Comparison of ENCODE assay signal across 16 cellular contexts in the genomic region with DNA sequence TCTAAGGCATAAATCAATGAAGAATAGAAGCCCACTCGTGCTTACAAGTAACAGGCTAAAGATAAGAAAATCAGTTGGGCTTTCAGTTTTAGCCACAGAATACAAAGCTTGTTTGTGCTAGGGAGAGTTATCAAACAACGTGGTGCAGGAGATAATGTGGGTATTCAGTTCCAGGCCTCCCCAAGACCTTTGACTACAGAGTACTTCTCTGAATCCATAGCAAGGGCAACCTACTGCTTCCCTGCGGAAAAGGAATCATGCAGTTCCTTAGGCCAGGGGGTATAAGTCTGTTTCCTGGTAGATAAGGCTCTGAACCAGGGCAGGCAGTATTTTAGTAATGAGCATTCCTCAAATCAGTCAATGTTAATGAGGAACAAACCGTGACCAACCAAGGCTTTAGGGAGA.
DNase-seq lines count a peak whose midpoint lies in the region; ATAC-seq, FAIRE-seq and TF ChIP-seq lines count a peak whose summit lies in the region.
"Had no signal": no experiment of that assay in that cellular context is flagged by ENCODE, and none has a peak within 500 bp of the region (broad histone marks: within the 10 kb centered on the region; RNA-seq: fewer than 3 reads in every experiment).

No MANE protein-coding gene starts in this region.

- no peaks in the 10 kb centered on the region for H3K9me3 ChIP-seq in endothelial cell of umbilical vein (replicated peaks; ENCODE audit: control insufficient read depth, insufficient read depth, low read length)
- H3K9me3 ChIP-seq: SJSA1 had no signal

- H3K27ac ChIP-seq in endothelial cell of umbilical vein (ENCODE audit: insufficient read depth, low read depth, low read length), result peak overlapping the region; percentile 28
- H3K27ac ChIP-seq: C4-2B, SJSA1 had no signal

- H3K27ac Mint-ChIP-seq in activated T-helper 17 cell treated with anti-CD3 and anti-CD28 coated beads, Interleukin-2, amount 50 U/mL, for 72 hours, result no peak overlapping the region
- H3K27ac Mint-ChIP-seq in glutamatergic neuron (ENCODE audit: unreplicated experiment), result no peak overlapping the region
- H3K27ac Mint-ChIP-seq: activated B cell treated with CpG ODN at 0.5 μM for 24 hours, naive B cell had no signal

- no peak overlapping the region for H3K4me3 ChIP-seq in endothelial cell of umbilical vein (replicated peaks in 1 of 3; ENCODE audit: insufficient read depth in 1 of 3, low read depth in 1 of 3, low read length in 3 of 3)
- H3K4me3 ChIP-seq: SJSA1 had no signal

- peak overlapping the region; percentile 8 for H3K9ac ChIP-seq in endothelial cell of umbilical vein (replicated peaks; ENCODE audit: extremely low read depth, insufficient read depth, low read length)

- DNase-seq in endothelial cell of umbilical vein (ENCODE audit: low read depth, low spot score), result peak; percentile 96
- peak; percentile 77 for DNase-seq in pons (ENCODE audit: low spot score)
- no peak for DNase-seq in glutamatergic neuron
- no peak for DNase-seq in stimulated activated naive CD4-positive, alpha-beta T cell treated with Interleukin-2 at 50 U/mL for 16 hours (lab: John Stamatoyannopoulos, UW)
- DNase-seq: activated B cell treated with CpG ODN at 0.5 μM for 24 hours, activated T-cell treated with anti-CD3 and anti-CD28 coated beads for 4 hours, naive B cell, NCI-H146, NCI-H748 treated with DMSO at 0.1 percent for 48 hours had no signal

- intact Hi-C loops in endothelial cell of umbilical vein (cut with micrococcal nuclease), result no loop called here

- dilution Hi-C loops in endothelial cell of umbilical vein (cut with MboI; ENCODE audit: extremely low pct_ligation_motif_present, low sequenced_read_pairs), result no loop called here

- H3K4me1 ChIP-seq in endothelial cell of umbilical vein (ENCODE audit: control insufficient read depth, extremely low read depth, insufficient read depth, low read length), result peaks cover 21% of the 10 kb centered on the region
- H3K4me1 ChIP-seq: SJSA1 had no signal

- no peaks in the 10 kb centered on the region for H3K27me3 Mint-ChIP-seq in activated T-helper 17 cell treated with anti-CD3 and anti-CD28 coated beads, Interleukin-2, amount 50 U/mL, for 72 hours
- H3K27me3 Mint-ChIP-seq in glutamatergic neuron (ENCODE audit: unreplicated experiment), result no peaks in the 10 kb centered on the region
- H3K27me3 Mint-ChIP-seq: activated B cell treated with CpG ODN at 0.5 μM for 24 hours, naive B cell had no signal

- H3K4me3 Mint-ChIP-seq in activated T-helper 17 cell treated with anti-CD3 and anti-CD28 coated beads, Interleukin-2, amount 50 U/mL, for 72 hours, result no peak overlapping the region
- no peak overlapping the region for H3K4me3 Mint-ChIP-seq in glutamatergic neuron (ENCODE audit: unreplicated experiment)
- H3K4me3 Mint-ChIP-seq: activated B cell treated with CpG ODN at 0.5 μM for 24 hours, naive B cell had no signal

- ATAC-seq in GM21360 (IDR thresholded peaks at IDR 0.05; ENCODE audit: unreplicated experiment), result peak; percentile 35
- ATAC-seq in HG03103 (IDR thresholded peaks at IDR 0.05; ENCODE audit: low read depth, unreplicated experiment), result peak; percentile 44
- ATAC-seq in HG02840 (IDR thresholded peaks at IDR 0.05; ENCODE audit: low FRiP score, unreplicated experiment), result no peak
- no peak for ATAC-seq in activated T-helper 17 cell treated with anti-CD3 and anti-CD28 coated beads, Interleukin-2, amount 50 U/mL, for 72 hours (replicated peaks)

- H3K36me3 ChIP-seq in endothelial cell of umbilical vein (ENCODE audit: control insufficient read depth in 2 of 2, extremely low read depth in 1 of 2, insufficient read depth in 2 of 2, low read length in 2 of 2), result no peaks in the 10 kb centered on the region
- H3K36me3 ChIP-seq: SJSA1 had no signal

- no peaks in the 10 kb centered on the region for H3K4me1 Mint-ChIP-seq in activated T-helper 17 cell treated with anti-CD3 and anti-CD28 coated beads, Interleukin-2, amount 50 U/mL, for 72 hours
- peaks cover 18% of the 10 kb centered on the region for H3K4me1 Mint-ChIP-seq in glutamatergic neuron (ENCODE audit: low read depth, unreplicated experiment)
- H3K4me1 Mint-ChIP-seq: activated B cell treated with CpG ODN at 0.5 μM for 24 hours, naive B cell had no signal

- peak; percentile 78 for TF ChIP-seq POLR2A in endothelial cell of umbilical vein (IDR thresholded peaks at IDR 0.05; ENCODE audit: low read depth, low read length)

- H3K9me3 Mint-ChIP-seq in activated T-helper 17 cell treated with anti-CD3 and anti-CD28 coated beads, Interleukin-2, amount 50 U/mL, for 72 hours, result no peaks in the 10 kb centered on the region
- H3K9me3 Mint-ChIP-seq in glutamatergic neuron (ENCODE audit: unreplicated experiment), result peaks cover 9% of the 10 kb centered on the region
- H3K9me3 Mint-ChIP-seq: activated B cell treated with CpG ODN at 0.5 μM for 24 hours, naive B cell had no signal

- H3K9me1 ChIP-seq in endothelial cell of umbilical vein (replicated peaks; ENCODE audit: control insufficient read depth, extremely low read depth, insufficient read depth, low read length), result no peaks in the 10 kb centered on the region

- H4K20me1 ChIP-seq in endothelial cell of umbilical vein (replicated peaks; ENCODE audit: control insufficient read depth, extremely low read depth, insufficient read depth, low read length), result no peaks in the 10 kb centered on the region

- POLR2A ChIA-PET in endothelial cell of umbilical vein (lab: Charles Lee), result no interaction called here

- peak; percentile 88 for FAIRE-seq in endothelial cell of umbilical vein (lab: Jason Lieb, UNC)
- FAIRE-seq: G401.6 had no signal

- H3K27me3 ChIP-seq in endothelial cell of umbilical vein (ENCODE audit: control insufficient read depth in 2 of 2, insufficient read depth in 2 of 2, low read length in 2 of 2), result no peaks in the 10 kb centered on the region
- H3K27me3 ChIP-seq: SJSA1 had no signal

- H3K4me2 ChIP-seq in endothelial cell of umbilical vein (ENCODE audit: insufficient read depth, low read length), result peak overlapping the region; percentile 40

- peak overlapping the region; percentile 46 for H2AFZ ChIP-seq in endothelial cell of umbilical vein (ENCODE audit: low read depth, low read length)

- no TSS peak for BruUV-seq in endothelial cell of umbilical vein (replicated peaks; lab: Mats Ljungman, UMichigan)

- no peaks in the 10 kb centered on the region for H3K36me3 Mint-ChIP-seq in activated T-helper 17 cell treated with anti-CD3 and anti-CD28 coated beads, Interleukin-2, amount 50 U/mL, for 72 hours (ENCODE audit: low read depth)
- no peaks in the 10 kb centered on the region for H3K36me3 Mint-ChIP-seq in glutamatergic neuron (ENCODE audit: unreplicated experiment)
- H3K36me3 Mint-ChIP-seq: naive B cell had no signal

- no peak for TF ChIP-seq CTCF in endothelial cell of umbilical vein (IDR thresholded peaks at IDR 0.05; ENCODE audit: extremely low read depth in 1 of 2, insufficient read depth in 1 of 2, low read depth in 1 of 2, low read length in 2 of 2)
- no peak for TF ChIP-seq CTCF in glutamatergic neuron (IDR thresholded peaks at IDR 0.05; ENCODE audit: partially characterized antibody, unreplicated experiment)

- no peaks in the 10 kb centered on the region for H3K79me2 ChIP-seq in endothelial cell of umbilical vein (ENCODE audit: control insufficient read depth, insufficient read depth, low read length)

- CTCF ChIA-PET in endothelial cell of umbilical vein (lab: Charles Lee), result interaction anchor here (1.0 to 1.5 kb wide), 3 partner anchors 9 to 85 kb away, joined by 3 to 4 read pairs (median 3); no protein-coding TSS in a partner anchor

TF ChIP-seq in endothelial cell of umbilical vein, 7 proteins besides CTCF, POLR2A, EP300 and RAD21:
- TF ChIP-seq JUN (IDR thresholded peaks at IDR 0.05; ENCODE audit: borderline replicate concordance, insufficient read depth, insufficient read length, low read depth) (peak; percentile 46), EZH2 (IDR thresholded peaks at IDR 0.05; ENCODE audit: borderline replicate concordance, low read depth, low read length, severe bottlenecking) (no peak), FOS (IDR thresholded peaks at IDR 0.05; ENCODE audit: borderline replicate concordance, insufficient read depth, low read length) (peak; percentile 33), MYC (IDR thresholded peaks at IDR 0.05; ENCODE audit: low read depth, low read length) (no peak), POLR2AphosphoS5 (IDR thresholded peaks at IDR 0.05; ENCODE audit: insufficient read depth, low read depth, low read length) (peak; percentile 78), GATA2 (IDR thresholded peaks at IDR 0.05; ENCODE audit: insufficient read depth, insufficient read length, low read depth, low read length) (peak; percentile 97)

Comparison
In these comparisons a context has a peak if more than half of its experiments do, and no peak if none do; other contexts are left out.
1. ATAC-seq: peak in GM21360 (single experiment) and HG03103 (single experiment); none in HG02840 (single experiment) and activated T-helper 17 cell treated with anti-CD3 and anti-CD28 coated beads, Interleukin-2, amount 50 U/mL, for 72 hours (single experiment).
2. DNase-seq: peak in endothelial cell of umbilical vein (single experiment) and pons (single experiment); none in glutamatergic neuron (single experiment) and stimulated activated naive CD4-positive, alpha-beta T cell treated with Interleukin-2 at 50 U/mL for 16 hours (single experiment).